ENCODE assay signal across 14 cellular contexts in genomic region chr22:40383905-40384304, GRCh38. TPM values are rescaled to one million over a fixed set of nuclear protein-coding genes. Genes with fewer than 3 reads are reported as not detected.
DNase-seq lines count a peak whose midpoint lies in the region; ATAC-seq, FAIRE-seq and TF ChIP-seq lines count a peak whose summit lies in the region.
"Had no signal": no experiment of that assay in that cellular context is flagged by ENCODE, and none has a peak within 500 bp of the region (broad histone marks: within the 10 kb centered on the region; RNA-seq: fewer than 3 reads in every experiment).

No MANE protein-coding gene starts in this region.

- H3K27me3 Mint-ChIP-seq in T-helper 2 cell treated with Interferon-gamma antibody and Interleukin-4, amounts not matched to agents 5 μg/mL and 100 μg/mL, for 36 hours (ENCODE audit: low read depth): no peaks in the 10 kb centered on the region
- no peaks in the 10 kb centered on the region for H3K27me3 Mint-ChIP-seq in central memory CD8-positive, alpha-beta T cell

- peaks cover 63% of the 10 kb centered on the region for H3K79me2 ChIP-seq in osteoblast (ENCODE audit: insufficient read depth, low read length)

- no peak overlapping the region for H2AFZ ChIP-seq in osteoblast (ENCODE audit: low read length)

- peak overlapping the region; percentile 5 for H3K27ac Mint-ChIP-seq in T-helper 2 cell treated with Interferon-gamma antibody and Interleukin-4, amounts not matched to agents 5 μg/mL and 100 μg/mL, for 36 hours
- H3K27ac Mint-ChIP-seq in central memory CD8-positive, alpha-beta T cell (ENCODE audit: low read depth): peak overlapping the region; percentile 60

- peaks cover 34% of the 10 kb centered on the region for H3K4me1 Mint-ChIP-seq in T-helper 2 cell treated with Interferon-gamma antibody and Interleukin-4, amounts not matched to agents 5 μg/mL and 100 μg/mL, for 36 hours (ENCODE audit: low read depth)
- peaks cover 46% of the 10 kb centered on the region for H3K4me1 Mint-ChIP-seq in central memory CD8-positive, alpha-beta T cell

- TF ChIP-seq CTCF in osteoblast (IDR thresholded peaks at IDR 0.05; ENCODE audit: extremely low read depth, low read depth, low read length) (no peak), BE2C (IDR thresholded peaks at IDR 0.05; ENCODE audit: low read depth, low read length) (no peak), D721Med (IDR thresholded peaks at IDR 0.05; ENCODE audit: insufficient read depth, missing control alignments) (no peak)

- peaks cover 9% of the 10 kb centered on the region for H3K36me3 Mint-ChIP-seq in T-helper 2 cell treated with Interferon-gamma antibody and Interleukin-4, amounts not matched to agents 5 μg/mL and 100 μg/mL, for 36 hours (ENCODE audit: low read depth)
- H3K36me3 Mint-ChIP-seq in central memory CD8-positive, alpha-beta T cell (ENCODE audit: insufficient read depth): peaks cover 6% of the 10 kb centered on the region

- no peaks in the 10 kb centered on the region for H3K9me3 ChIP-seq in MG63
- no peaks in the 10 kb centered on the region for H3K9me3 ChIP-seq in osteoblast (ENCODE audit: low read depth, low read length)
- no peaks in the 10 kb centered on the region; the same call in 1 of the 2 replicates for H3K9me3 ChIP-seq in BE2C

- peaks cover 5% of the 10 kb centered on the region for H4K20me1 ChIP-seq in osteoblast (ENCODE audit: insufficient read depth, low read length)

- ATAC-seq in central memory CD8-positive, alpha-beta T cell (replicated peaks; ENCODE audit: extremely low read depth, poor library complexity, severe bottlenecking): no peak

- H3K36me3 ChIP-seq in MG63: no peaks in the 10 kb centered on the region
- H3K36me3 ChIP-seq in osteoblast (ENCODE audit: insufficient read depth, low read length): no peaks in the 10 kb centered on the region
- H3K36me3 ChIP-seq in BE2C: 0 out of 2 replicates have a peak, but pooled peaks cover 2% of the 10 kb centered on the region
- H3K36me3 ChIP-seq: WERI-Rb-1 had no signal

- DNase-seq in T-helper 2 cell treated with Interferon-gamma antibody and Interleukin-4, amounts not matched to agents 5 μg/mL and 100 μg/mL, for 36 hours (ENCODE audit: low spot score): no peak
- DNase-seq in T-helper 2 cell: no peak
- DNase-seq in MG63: peak; percentile 59
- no peak for DNase-seq in central memory CD8-positive, alpha-beta T cell (ENCODE audit: low spot score in 2 of 2)
- DNase-seq in osteoblast (ENCODE audit: insufficient read length, low spot score, missing footprints): no peak
- DNase-seq in ecto neural progenitor cell (ENCODE audit: low spot score): no peak
- DNase-seq in BE2C: no peak
- DNase-seq in D721Med (ENCODE audit: insufficient read length, low spot score): no peak
- DNase-seq: 8988T; activated gamma-delta T cell; effector CD4-positive, alpha-beta T cell; NCI-H2081 treated with DMSO at 0.1 percent for 48 hours; small intestine; WERI-Rb-1 had no signal

- H3K4me3 ChIP-seq in MG63: no peak overlapping the region
- no peak overlapping the region for H3K4me3 ChIP-seq in osteoblast (ENCODE audit: insufficient read depth, low read length)
- H3K4me3 ChIP-seq in BE2C (ENCODE audit: low read depth, low read length): no peak overlapping the region

- H3K4me2 ChIP-seq in osteoblast (ENCODE audit: insufficient read depth, low read length): peak overlapping the region; percentile 25

- H3K4me1 ChIP-seq in osteoblast (ENCODE audit: insufficient read depth, low read length) (peaks cover 18% of the 10 kb centered on the region), BE2C (no peaks in the 10 kb centered on the region)

- FAIRE-seq in D721Med (lab: Jason Lieb, UNC): no peak
- FAIRE-seq: small intestine had no signal

- no peaks in the 10 kb centered on the region for H3K9me3 Mint-ChIP-seq in T-helper 2 cell treated with Interferon-gamma antibody and Interleukin-4, amounts not matched to agents 5 μg/mL and 100 μg/mL, for 36 hours
- H3K9me3 Mint-ChIP-seq in central memory CD8-positive, alpha-beta T cell: no peaks in the 10 kb centered on the region

- H3K27ac ChIP-seq in osteoblast (ENCODE audit: low read depth, low read length): peak overlapping the region; percentile 80
- H3K27ac ChIP-seq: WERI-Rb-1 had no signal

- H3K27me3 ChIP-seq in MG63 (no peaks in the 10 kb centered on the region), osteoblast (ENCODE audit: insufficient read depth, low read length) (no peaks in the 10 kb centered on the region), BE2C (no peaks in the 10 kb centered on the region)

- no peak overlapping the region for H3K4me3 Mint-ChIP-seq in T-helper 2 cell treated with Interferon-gamma antibody and Interleukin-4, amounts not matched to agents 5 μg/mL and 100 μg/mL, for 36 hours
- H3K4me3 Mint-ChIP-seq in central memory CD8-positive, alpha-beta T cell: no peak overlapping the region

RNA-seq across cellular contexts. Expression of gene SGSM3, which starts 13.5 kb away (rescaled TPM):
- total RNA-seq in MG63 (2014; rRNA removed; shearing (Covaris generic); ENCODE audit: low replicate concordance): 34.6 and 47.6 TPM in 2 replicates
- total RNA-seq in osteoblast: 31.2 and 35.5 TPM in 2 replicates
- 118 TPM for polyA plus RNA-seq in BE2C (2012; ENCODE audit: insufficient read depth, insufficient read length, low read depth)

RNA-seq across cellular contexts. Expression of gene ADSL, which starts 37.6 kb away (rescaled TPM):
- total RNA-seq in MG63 (2014; rRNA removed; shearing (Covaris generic); ENCODE audit: low replicate concordance): 220 and 262 TPM in 2 replicates
- 120 and 155 TPM in 2 replicates for total RNA-seq in osteoblast
- polyA plus RNA-seq in BE2C (2012; ENCODE audit: insufficient read depth, insufficient read length, low read depth): 96.3 TPM
